ENCODE assay signal across 13 cellular contexts in the genomic region with DNA sequence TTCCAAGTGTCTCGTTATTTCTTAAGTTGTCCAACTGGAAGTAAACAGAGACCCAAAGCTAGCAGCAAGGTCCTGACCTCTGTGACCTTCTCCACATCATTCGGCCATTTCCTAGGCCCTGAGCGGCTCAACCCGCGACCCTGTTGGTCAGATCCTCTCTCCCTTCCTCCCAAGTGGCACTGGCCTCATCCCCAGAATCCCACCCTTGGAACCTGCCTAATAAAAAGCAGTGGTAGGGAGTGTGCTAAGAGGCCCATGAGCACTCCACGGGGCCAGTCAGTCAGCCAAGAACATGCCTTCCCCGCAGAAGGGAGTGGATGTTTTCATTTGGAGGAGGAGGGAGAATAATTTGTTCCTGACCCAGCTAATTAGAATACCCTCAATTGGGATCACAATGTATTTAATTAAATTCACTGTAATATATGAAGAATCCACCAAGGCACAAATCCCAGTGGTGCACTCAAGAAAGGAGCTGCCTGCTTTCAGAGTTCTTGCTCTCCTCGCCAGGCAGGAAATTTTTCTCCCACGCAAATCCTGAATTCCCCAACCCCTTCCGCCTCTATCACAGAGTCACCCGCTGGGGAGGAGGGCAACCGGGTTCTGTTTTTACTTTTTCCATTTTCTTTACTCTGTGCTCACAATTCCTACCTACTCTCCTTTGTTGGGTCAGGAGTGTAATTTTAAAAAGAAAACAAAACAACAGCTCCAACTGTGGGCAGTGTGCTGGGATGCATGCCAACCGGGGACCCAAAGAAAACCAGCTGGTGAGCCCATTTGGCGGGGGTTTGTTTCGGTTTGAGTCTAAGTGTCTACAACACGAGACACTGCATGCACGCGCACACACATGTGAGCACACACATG.
DNase-seq lines count a peak whose midpoint lies in the region; ATAC-seq and TF ChIP-seq lines count a peak whose summit lies in the region.
"Had no signal": no experiment of that assay in that cellular context is flagged by ENCODE, and none has a peak within 500 bp of the region (broad histone marks: within the 10 kb centered on the region; RNA-seq: fewer than 3 reads in every experiment).

No MANE protein-coding gene starts in this region.

- H3K36me3 ChIP-seq in ACC112 (ENCODE audit: insufficient read depth, low read length) (peaks cover 10% of the 10 kb centered on the region; the same call in 1 of the 2 replicates), gastroesophageal sphincter (peaks cover 0 to 6% of the 10 kb centered on the region in 2 donors), osteoblast (ENCODE audit: insufficient read depth, low read length) (no peaks in the 10 kb centered on the region)

- H3K4me3 Mint-ChIP-seq in activated CD4-positive, alpha-beta T cell treated with anti-CD3 and anti-CD28 coated beads for 36 hours, result no peak overlapping the region
- H3K4me3 Mint-ChIP-seq: effector memory CD8-positive, alpha-beta T cell had no signal

- TF ChIP-seq EP300 in gastroesophageal sphincter (IDR thresholded peaks at IDR 0.05), result no peak

- TF ChIP-seq POLR2A in gastroesophageal sphincter (IDR thresholded peaks at IDR 0.05), result no peak

- H3K27me3 ChIP-seq in ACC112 (ENCODE audit: insufficient read depth, low read length) (no peaks in the 10 kb centered on the region), gastroesophageal sphincter (no peaks in the 10 kb centered on the region), osteoblast (ENCODE audit: insufficient read depth, low read length) (no peaks in the 10 kb centered on the region)
- H3K27me3 ChIP-seq: upper lobe of left lung had no signal

- no peaks in the 10 kb centered on the region for H3K36me3 Mint-ChIP-seq in activated CD4-positive, alpha-beta T cell treated with anti-CD3 and anti-CD28 coated beads for 36 hours (ENCODE audit: low read depth)

- DNase-seq in osteoblast (ENCODE audit: insufficient read length, low spot score, missing footprints) (peak; percentile 84), SK-N-DZ (ENCODE audit: low spot score) (no peak), NAMALWA (ENCODE audit: low spot score) (no peak)
- no peak for DNase-seq in activated CD4-positive, alpha-beta T cell treated with anti-CD3 and anti-CD28 coated beads for 36 hours
- DNase-seq: effector memory CD8-positive, alpha-beta T cell; Kasumi-1; NCI-H446; upper lobe of left lung had no signal

- POLR2A ChIA-PET in activated CD4-positive, alpha-beta T cell treated with anti-CD3 and anti-CD28 coated beads for 36 hours (lab: Charles Lee), result no interaction called here

- peaks cover 2% of the 10 kb centered on the region for H3K9me3 Mint-ChIP-seq in activated CD4-positive, alpha-beta T cell treated with anti-CD3 and anti-CD28 coated beads for 36 hours (ENCODE audit: low read depth)

- H3K4me3 ChIP-seq in ACC112 (ENCODE audit: low read depth, low read length), result peak overlapping the region; percentile 65
- peak overlapping the region; percentile 16 for H3K4me3 ChIP-seq in WI38 (ENCODE audit: low read depth, low read length)
- H3K4me3 ChIP-seq in gastroesophageal sphincter, result no peak overlapping the region
- peak overlapping the region; percentile 61 for H3K4me3 ChIP-seq in osteoblast (ENCODE audit: insufficient read depth, low read length)
- H3K4me3 ChIP-seq: upper lobe of left lung had no signal

- no peaks in the 10 kb centered on the region for H3K27me3 Mint-ChIP-seq in activated CD4-positive, alpha-beta T cell treated with anti-CD3 and anti-CD28 coated beads for 36 hours

- H3K27ac Mint-ChIP-seq in activated CD4-positive, alpha-beta T cell treated with anti-CD3 and anti-CD28 coated beads for 36 hours, result no peak overlapping the region
- H3K27ac Mint-ChIP-seq: activated naive CD4-positive, alpha-beta T cell treated with anti-CD3 and anti-CD28 coated beads, Interleukin-2, amount 50 U/mL, for 72 hours had no signal

- peak overlapping the region; percentile 87 for H3K4me2 ChIP-seq in osteoblast (ENCODE audit: insufficient read depth, low read length)

- H4K20me1 ChIP-seq in osteoblast (ENCODE audit: insufficient read depth, low read length), result no peaks in the 10 kb centered on the region

- H3K9me3 ChIP-seq in gastroesophageal sphincter (no peaks in the 10 kb centered on the region), osteoblast (ENCODE audit: low read depth, low read length) (no peaks in the 10 kb centered on the region)
- H3K9me3 ChIP-seq: upper lobe of left lung had no signal

- peaks cover 30% of the 10 kb centered on the region for H3K79me2 ChIP-seq in ACC112 (ENCODE audit: control insufficient read depth, insufficient read depth, low read length, unreplicated experiment)
- peaks cover 61% of the 10 kb centered on the region for H3K79me2 ChIP-seq in osteoblast (ENCODE audit: insufficient read depth, low read length)

- CTCF ChIA-PET in activated CD4-positive, alpha-beta T cell treated with anti-CD3 and anti-CD28 coated beads for 36 hours (lab: Charles Lee), result interaction anchor here (0.7 to 0.8 kb wide), 2 partner anchors 282 to 1268 kb away, joined by 3 to 4 read pairs; no protein-coding TSS in a partner anchor

- ATAC-seq in gastroesophageal sphincter (no peak), HG02981 (IDR thresholded peaks at IDR 0.05; ENCODE audit: unreplicated experiment) (no peak)
- no peak for ATAC-seq in activated CD4-positive, alpha-beta T cell treated with anti-CD3 and anti-CD28 coated beads for 36 hours
- ATAC-seq: activated naive CD4-positive, alpha-beta T cell treated with anti-CD3 and anti-CD28 coated beads, Interleukin-2, amount 50 U/mL, for 72 hours; effector memory CD8-positive, alpha-beta T cell had no signal

- H3K4me1 ChIP-seq in ACC112 (ENCODE audit: control insufficient read depth, insufficient read depth, low read length, unreplicated experiment) (peaks cover 14% of the 10 kb centered on the region), gastroesophageal sphincter (peaks cover 0 to 24% (median 0%) of the 10 kb centered on the region in 3 donors), osteoblast (ENCODE audit: insufficient read depth, low read length) (peaks cover 20% of the 10 kb centered on the region)
- H3K4me1 ChIP-seq: upper lobe of left lung had no signal

- H2AFZ ChIP-seq in ACC112 (ENCODE audit: low read length, unreplicated experiment), result peak overlapping the region; percentile 37
- peak overlapping the region; percentile 34 for H2AFZ ChIP-seq in osteoblast (ENCODE audit: low read length)

- intact Hi-C loops in activated CD4-positive, alpha-beta T cell treated with anti-CD3 and anti-CD28 coated beads for 36 hours (cut with DNase I, micrococcal nuclease), result no loop called here

- H3K4me1 Mint-ChIP-seq in activated CD4-positive, alpha-beta T cell treated with anti-CD3 and anti-CD28 coated beads for 36 hours, result no peaks in the 10 kb centered on the region

- WGBS in gastroesophageal sphincter (ENCODE audit: low coverage in 1 of 2), 2 donors, result 67 to 78% methylated on average over 9 to 15 of the region's 18 CpGs

- TF ChIP-seq CTCF in WI38 (IDR thresholded peaks at IDR 0.05; ENCODE audit: low read depth, low read length) (no peak), gastroesophageal sphincter (IDR thresholded peaks at IDR 0.05) (no peak), osteoblast (IDR thresholded peaks at IDR 0.05; ENCODE audit: extremely low read depth, low read depth, low read length) (no peak)

- peak overlapping the region; percentile 79 for H3K27ac ChIP-seq in ACC112 (ENCODE audit: low read depth, low read length)
- peak overlapping the region in 3 of 4 donors; percentile 26 to 40 (median 33) for H3K27ac ChIP-seq in gastroesophageal sphincter
- peak overlapping the region; percentile 88 for H3K27ac ChIP-seq in osteoblast (ENCODE audit: low read depth, low read length)

Comparison
In these comparisons a context has a peak if more than half of its experiments do, and no peak if none do; other contexts are left out.
1. H3K27ac ChIP-seq: peak in every context shown above with its lines; median percentile 88 in osteoblast; 79 in ACC112; 33 in gastroesophageal sphincter.
2. H3K4me3 ChIP-seq: peak in ACC112 (single experiment), WI38 (single experiment) and osteoblast (single experiment); none in gastroesophageal sphincter (0 of 2).